15 cellular contexts compared by ENCODE assay signal in the genomic region with DNA sequence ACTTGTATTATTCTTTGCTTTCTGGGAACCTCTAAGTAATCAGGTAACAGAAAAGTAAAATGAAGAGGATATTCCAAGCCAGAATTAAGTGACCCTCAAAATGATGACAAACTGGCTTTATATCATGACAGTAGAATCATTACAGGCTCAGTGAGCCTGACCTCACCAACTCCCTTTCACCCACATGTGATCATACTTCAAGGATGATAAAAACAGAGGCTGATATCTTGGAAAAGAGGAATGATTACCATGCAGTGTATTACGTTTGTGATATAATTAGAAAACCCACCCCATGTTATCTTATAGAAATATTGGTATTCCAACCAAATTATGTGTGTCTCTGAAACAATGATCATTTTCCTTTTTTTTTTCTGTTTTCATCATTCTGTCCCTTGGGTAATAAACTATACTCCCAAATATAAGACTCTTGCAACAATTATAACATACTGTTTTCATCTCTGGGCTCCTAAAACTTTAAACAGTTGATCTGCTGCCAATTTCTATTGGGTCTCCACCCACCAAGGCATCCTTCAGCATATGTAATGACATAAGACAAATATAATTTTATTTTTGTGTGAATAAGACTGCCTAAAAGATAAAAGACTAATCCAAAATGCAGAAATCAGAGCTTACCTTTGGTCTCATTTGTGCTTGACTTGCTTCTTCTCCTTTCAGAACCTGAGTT.
A peak's percentile ranks its signal among the peaks of the same experiment; 100 is the strongest.
DNase-seq lines count a peak whose midpoint lies in the region; ATAC-seq, FAIRE-seq and TF ChIP-seq lines count a peak whose summit lies in the region.
"Had no signal": no experiment of that assay in that cellular context is flagged by ENCODE, and none has a peak within 500 bp of the region (broad histone marks: within the 10 kb centered on the region; RNA-seq: fewer than 3 reads in every experiment).

No MANE protein-coding gene starts in this region.

- ATAC-seq in GM19467 (IDR thresholded peaks at IDR 0.05; ENCODE audit: unreplicated experiment) (no peak), GM19452 (IDR thresholded peaks at IDR 0.05; ENCODE audit: unreplicated experiment) (no peak), HG02678 (IDR thresholded peaks at IDR 0.05; ENCODE audit: unreplicated experiment) (no peak)

- no peak for TF ChIP-seq CTCF in fibroblast of mammary gland (conservative IDR thresholded peaks at IDR 0.05; ENCODE audit: control insufficient read depth, insufficient read depth, low read depth, low read length)
- no peak for TF ChIP-seq CTCF in sigmoid colon (IDR thresholded peaks at IDR 0.05)

- intact Hi-C loops in sigmoid colon (cut with DNase I): loop anchor here (2.0 to 10.0 kb wide), 2 partner anchors 14 to 178 kb away; no protein-coding TSS in a partner anchor

- H3K27me3 ChIP-seq in adipocyte (replicated peaks; ENCODE audit: control insufficient read depth, insufficient read depth, low read length) (no peaks in the 10 kb centered on the region), sigmoid colon (no peaks in the 10 kb centered on the region)

- H3K4me3 ChIP-seq in adipocyte (ENCODE audit: low read length) (no peak overlapping the region), fibroblast of mammary gland (ENCODE audit: control insufficient read depth, low read depth, low read length) (no peak overlapping the region), sigmoid colon (no peak overlapping the region)

- H3K9ac ChIP-seq in adipocyte (ENCODE audit: low read length): peak overlapping the region; percentile 15

- peak; percentile 6 for FAIRE-seq in H54 (lab: Jason Lieb, UNC)

- 66 to 69% methylated on average over 1 of the region's 1 CpG for WGBS in sigmoid colon, 2 donors

- H3K4me1 ChIP-seq in adipocyte (ENCODE audit: control insufficient read depth, insufficient read depth, low read length) (peaks cover 60% of the 10 kb centered on the region), sigmoid colon (peaks cover 0 to 99% (median 71%) of the 10 kb centered on the region in 4 donors)

- TF ChIP-seq EP300 in sigmoid colon (IDR thresholded peaks at IDR 0.05): no peak

- H3K36me3 ChIP-seq in adipocyte (ENCODE audit: control insufficient read depth, insufficient read depth, low read length, severe bottlenecking): peaks cover 42% of the 10 kb centered on the region
- peaks cover 4 to 73% (median 20%) of the 10 kb centered on the region in 4 donors for H3K36me3 ChIP-seq in sigmoid colon

- H3K9me3 ChIP-seq in adipocyte (ENCODE audit: control insufficient read depth, low read length) (no peaks in the 10 kb centered on the region), sigmoid colon (no peaks in the 10 kb centered on the region)

- DNase-seq in H54 (ENCODE audit: insufficient read length, low spot score): no peak
- no peak for DNase-seq in adipocyte (ENCODE audit: low read depth)
- DNase-seq in fibroblast of mammary gland (ENCODE audit: low read depth): peak; percentile 63
- DNase-seq in sigmoid colon: no peak
- no peak for DNase-seq in NCI-H1436 (lab: John Stamatoyannopoulos, UW)
- DNase-seq: activated CD4-positive, CD25-positive, alpha-beta regulatory T cell treated with anti-CD3 and anti-CD28 coated beads, Interleukin-2, amount 50 U/mL, for 72 hours; activated gamma-delta T cell treated with Interleukin-2 at 50 U/mL for 16 hours; KBM-7; NCI-H1105; NCI-H2171; posterior cingulate gyrus; stimulated activated naive CD4-positive, alpha-beta T cell treated with Interleukin-2 at 50 U/mL for 16 hours had no signal

- H3K27ac ChIP-seq in sigmoid colon: peak overlapping the region; percentile 76 to 96 (median 88)

- TF ChIP-seq POLR2A in H54 (IDR thresholded peaks at IDR 0.05; ENCODE audit: low read depth, low read length): no peak
- TF ChIP-seq POLR2A in sigmoid colon (IDR thresholded peaks at IDR 0.05): no peak
